ENCODE assay signal across 8 cellular contexts in the genomic region with DNA sequence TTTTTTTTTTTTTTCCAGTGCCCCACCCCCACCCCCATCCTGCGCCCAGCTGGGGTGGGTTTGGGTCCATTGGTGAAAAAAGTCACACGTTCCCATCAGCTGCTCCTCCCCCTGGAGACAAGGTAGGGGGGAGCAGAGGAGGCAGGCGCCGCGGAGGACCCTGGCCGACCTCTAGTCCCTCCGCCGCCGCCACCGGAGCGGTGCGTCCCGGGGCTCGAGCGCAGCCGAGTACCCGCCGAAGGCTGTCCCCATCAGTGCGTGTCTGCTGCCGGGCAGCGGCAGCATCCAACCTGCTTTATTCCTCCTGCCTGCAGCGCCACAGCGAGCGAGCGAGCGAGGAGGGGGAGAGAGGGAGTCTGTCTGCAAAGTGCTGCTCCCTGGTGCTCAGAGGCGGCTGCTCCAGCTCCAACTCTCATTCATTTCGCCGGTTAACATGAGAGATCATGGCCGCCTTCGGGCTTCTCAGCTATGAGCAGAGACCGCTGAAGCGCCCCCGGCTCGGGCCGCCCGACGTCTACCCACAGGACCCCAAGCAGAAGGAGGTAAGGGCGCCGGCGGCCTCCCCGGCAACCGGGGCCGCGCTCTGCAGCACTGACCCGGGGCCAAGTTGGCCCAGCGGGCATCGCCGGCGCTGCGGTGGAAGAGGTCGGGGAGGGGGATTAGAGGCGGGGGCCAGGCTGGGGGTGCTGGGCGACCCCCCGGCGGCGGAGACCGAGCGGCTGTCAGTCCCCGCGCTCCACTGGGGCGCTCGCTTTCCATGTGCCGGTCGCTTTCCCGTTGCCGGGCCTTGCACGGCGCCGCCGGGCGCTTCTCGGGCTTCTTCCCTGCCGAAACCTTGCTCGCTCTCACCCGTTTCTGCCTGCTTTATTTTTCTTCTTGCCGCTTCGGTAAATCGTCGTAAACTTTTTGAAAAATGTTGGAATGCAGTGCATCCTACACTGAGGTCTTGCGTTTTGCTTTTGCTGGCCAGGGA.
A peak's percentile ranks its signal among the peaks of the same experiment; 100 is the strongest.
DNase-seq lines count a peak whose midpoint lies in the region; ATAC-seq and TF ChIP-seq lines count a peak whose summit lies in the region.

No MANE protein-coding gene starts in this region.

- H3K4me3 Mint-ChIP-seq in T-helper 2 cell treated with Interferon-gamma antibody and Interleukin-4, amounts not matched to agents 5 μg/mL and 100 μg/mL, for 36 hours: peak overlapping the region; percentile 88

- in situ Hi-C loops in astrocyte of the spinal cord (cut with HindIII; ENCODE audit: low sequenced_read_pairs): no loop called here

- CTCF ChIA-PET in GM10248 (lab: Yijun Ruan, JAX): interaction anchor here (1.2 to 1.9 kb wide), 5 partner anchors 10 to 55 kb away, joined by 3 to 4 read pairs (median 4); no protein-coding TSS in a partner anchor

- peak; percentile 59 for ATAC-seq in HG02623 (IDR thresholded peaks at IDR 0.05; ENCODE audit: unreplicated experiment)

- H3K27ac Mint-ChIP-seq in T-helper 2 cell treated with Interferon-gamma antibody and Interleukin-4, amounts not matched to agents 5 μg/mL and 100 μg/mL, for 36 hours: no peak overlapping the region

- no peaks in the 10 kb centered on the region for H3K9me3 Mint-ChIP-seq in T-helper 2 cell treated with Interferon-gamma antibody and Interleukin-4, amounts not matched to agents 5 μg/mL and 100 μg/mL, for 36 hours

- POLR2A ChIA-PET in GM10248 (lab: Yijun Ruan, JAX): no interaction called here

- peak overlapping the region; percentile 56 for H3K4me3 ChIP-seq in astrocyte of the spinal cord (ENCODE audit: low read depth, low read length)

- peaks cover 46% of the 10 kb centered on the region for H3K27me3 Mint-ChIP-seq in T-helper 2 cell treated with Interferon-gamma antibody and Interleukin-4, amounts not matched to agents 5 μg/mL and 100 μg/mL, for 36 hours (ENCODE audit: low read depth)

- peak; percentile 75 for DNase-seq in GM10248 (ENCODE audit: extremely low spot score)
- peak; percentile 94 for DNase-seq in NCI-H1105 treated with DMSO at 0.1 percent for 48 hours (lab: John Stamatoyannopoulos, UW)
- peak; percentile 65 for DNase-seq in T-helper 2 cell treated with Interferon-gamma antibody and Interleukin-4, amounts not matched to agents 5 μg/mL and 100 μg/mL, for 36 hours (ENCODE audit: low spot score)
- peak; percentile 91 for DNase-seq in astrocyte of the spinal cord (ENCODE audit: low read depth, low spot score)
- peak; percentile 48 to 75 for DNase-seq in hippocampal formation (lab: John Stamatoyannopoulos, UW)
- DNase-seq in retina: peak; percentile 95
- no peak for DNase-seq in LoVo (ENCODE audit: low spot score)

- TF ChIP-seq CTCF in GM10248 (IDR thresholded peaks at IDR 0.05; ENCODE audit: control extremely low read depth, extremely low read depth, low read depth, missing control alignments): peak; percentile 49
- TF ChIP-seq CTCF in astrocyte of the spinal cord (IDR thresholded peaks at IDR 0.05; ENCODE audit: low read depth, low read length): peak; percentile 76

- H3K4me1 Mint-ChIP-seq in T-helper 2 cell treated with Interferon-gamma antibody and Interleukin-4, amounts not matched to agents 5 μg/mL and 100 μg/mL, for 36 hours (ENCODE audit: low read depth): peaks cover 8% of the 10 kb centered on the region

- no peaks in the 10 kb centered on the region for H3K36me3 Mint-ChIP-seq in T-helper 2 cell treated with Interferon-gamma antibody and Interleukin-4, amounts not matched to agents 5 μg/mL and 100 μg/mL, for 36 hours (ENCODE audit: low read depth)
